1 cellular context compared by ENCODE assay signal in the genomic region with DNA sequence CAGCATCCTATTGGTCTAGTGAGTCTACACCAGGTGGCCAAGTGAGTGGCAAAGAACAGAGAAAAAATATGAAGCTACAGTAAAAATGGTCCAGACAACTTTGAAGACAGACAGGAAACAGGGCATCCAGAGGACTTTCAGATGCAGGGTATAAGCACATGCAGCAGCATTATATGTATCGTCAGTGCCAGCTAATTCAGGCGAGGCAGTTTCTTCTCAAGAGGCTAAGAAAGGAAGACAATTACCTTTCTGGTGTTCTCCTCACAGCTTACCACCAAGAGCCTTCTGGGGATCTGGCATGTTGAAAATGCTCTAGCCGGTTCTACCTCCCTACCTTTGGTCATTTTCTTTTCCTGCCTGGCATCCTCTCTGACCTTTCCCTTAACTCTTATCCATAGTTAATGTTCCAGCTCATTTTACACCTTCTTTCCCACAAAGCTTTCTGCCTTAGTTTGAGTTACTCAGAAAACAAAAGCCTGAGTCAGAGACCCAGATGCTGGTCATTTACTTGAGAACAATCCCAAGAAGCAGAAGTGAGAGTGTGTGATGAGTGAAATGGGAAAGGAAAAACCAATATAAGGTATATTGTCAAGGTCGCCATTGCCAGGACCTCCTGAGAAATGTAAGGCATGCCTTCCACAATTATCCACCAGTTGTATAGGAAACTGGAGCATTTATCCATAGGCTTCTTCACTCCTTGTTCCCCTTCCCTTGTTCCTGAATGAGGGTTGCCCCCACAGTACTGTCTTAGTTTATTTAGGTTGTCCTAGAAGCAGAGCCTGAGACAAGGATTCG.
A peak's percentile ranks its signal among the peaks of the same experiment; 100 is the strongest.
TF ChIP-seq lines count a peak whose summit lies in the region.

No MANE protein-coding gene starts in this region.

TF ChIP-seq in GM12878, 131 proteins besides CTCF, POLR2A, EP300 and RAD21 (continued from another document and continues in another):
- TF ChIP-seq ESRRA (IDR thresholded peaks at IDR 0.05; ENCODE audit: low read length) (no peak; the same call in 1 of the 2 replicates), EGR1 (IDR thresholded peaks at IDR 0.05; ENCODE audit: borderline replicate concordance in 1 of 2, low read depth in 2 of 2, low read length in 2 of 2) (no peak), EED (IDR thresholded peaks at IDR 0.05; ENCODE audit: low read depth) (peak; percentile 94), CBFB (IDR thresholded peaks at IDR 0.05; ENCODE audit: low read depth) (no peak), ZBED1 (IDR thresholded peaks at IDR 0.05; ENCODE audit: borderline replicate concordance) (no peak; the same call in 1 of the 2 replicates), MTA2 (IDR thresholded peaks at IDR 0.05; ENCODE audit: low read depth) (peak; percentile 86), IRF3 (IDR thresholded peaks at IDR 0.05) (no peak), TAF1 (IDR thresholded peaks at IDR 0.05; ENCODE audit: borderline replicate concordance, low read depth, low read length) (no peak), TARDBP (IDR thresholded peaks at IDR 0.05; ENCODE audit: borderline replicate concordance) (no peak), BCL11A (IDR thresholded peaks at IDR 0.05; ENCODE audit: low read depth, low read length) (peak; percentile 84), ATF2 (IDR thresholded peaks at IDR 0.05; ENCODE audit: low read length) (peak; percentile 67), DPF2 (IDR thresholded peaks at IDR 0.05) (peak; percentile 90), SIX5 (IDR thresholded peaks at IDR 0.05; ENCODE audit: low read depth, low read length, severe bottlenecking) (no peak), KLF5 (IDR thresholded peaks at IDR 0.05; ENCODE audit: partially characterized antibody) (no peak), TCF12 (IDR thresholded peaks at IDR 0.05; ENCODE audit: low read depth, low read length) (0 out of 2 replicates have a peak, but pooled peaks have one; percentile 4), ASH2L (IDR thresholded peaks at IDR 0.05; ENCODE audit: borderline replicate concordance, low read depth) (no peak), JUNB (IDR thresholded peaks at IDR 0.05) (peak; percentile 87), FOXM1 (IDR thresholded peaks at IDR 0.05; ENCODE audit: low read depth, low read length) (peak; percentile 55; the same call in 1 of the 2 replicates), CBX3 (IDR thresholded peaks at IDR 0.05; ENCODE audit: borderline replicate concordance, low read depth) (no peak), MLLT1 (IDR thresholded peaks at IDR 0.05) (0 out of 2 replicates have a peak, but pooled peaks have one; percentile 17), SPI1 (IDR thresholded peaks at IDR 0.05; ENCODE audit: borderline replicate concordance, insufficient read depth, low read depth, low read length) (peak; percentile 97), RUNX3 (IDR thresholded peaks at IDR 0.05; ENCODE audit: low read length) (peak; percentile 86), FOXK2 (IDR thresholded peaks at IDR 0.05) (no peak), ATF7 (IDR thresholded peaks at IDR 0.05; ENCODE audit: low read depth) (peak; percentile 32; the same call in 1 of the 2 replicates), SMARCA5 (IDR thresholded peaks at IDR 0.05) (no peak), RBBP5 (conservative IDR thresholded peaks at IDR 0.05) (no peak)
- TF ChIP-seq, protein P1, sequence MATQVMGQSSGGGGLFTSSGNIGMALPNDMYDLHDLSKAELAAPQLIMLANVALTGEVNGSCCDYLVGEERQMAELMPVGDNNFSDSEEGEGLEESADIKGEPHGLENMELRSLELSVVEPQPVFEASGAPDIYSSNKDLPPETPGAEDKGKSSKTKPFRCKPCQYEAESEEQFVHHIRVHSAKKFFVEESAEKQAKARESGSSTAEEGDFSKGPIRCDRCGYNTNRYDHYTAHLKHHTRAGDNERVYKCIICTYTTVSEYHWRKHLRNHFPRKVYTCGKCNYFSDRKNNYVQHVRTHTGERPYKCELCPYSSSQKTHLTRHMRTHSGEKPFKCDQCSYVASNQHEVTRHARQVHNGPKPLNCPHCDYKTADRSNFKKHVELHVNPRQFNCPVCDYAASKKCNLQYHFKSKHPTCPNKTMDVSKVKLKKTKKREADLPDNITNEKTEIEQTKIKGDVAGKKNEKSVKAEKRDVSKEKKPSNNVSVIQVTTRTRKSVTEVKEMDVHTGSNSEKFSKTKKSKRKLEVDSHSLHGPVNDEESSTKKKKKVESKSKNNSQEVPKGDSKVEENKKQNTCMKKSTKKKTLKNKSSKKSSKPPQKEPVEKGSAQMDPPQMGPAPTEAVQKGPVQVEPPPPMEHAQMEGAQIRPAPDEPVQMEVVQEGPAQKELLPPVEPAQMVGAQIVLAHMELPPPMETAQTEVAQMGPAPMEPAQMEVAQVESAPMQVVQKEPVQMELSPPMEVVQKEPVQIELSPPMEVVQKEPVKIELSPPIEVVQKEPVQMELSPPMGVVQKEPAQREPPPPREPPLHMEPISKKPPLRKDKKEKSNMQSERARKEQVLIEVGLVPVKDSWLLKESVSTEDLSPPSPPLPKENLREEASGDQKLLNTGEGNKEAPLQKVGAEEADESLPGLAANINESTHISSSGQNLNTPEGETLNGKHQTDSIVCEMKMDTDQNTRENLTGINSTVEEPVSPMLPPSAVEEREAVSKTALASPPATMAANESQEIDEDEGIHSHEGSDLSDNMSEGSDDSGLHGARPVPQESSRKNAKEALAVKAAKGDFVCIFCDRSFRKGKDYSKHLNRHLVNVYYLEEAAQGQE (IDR thresholded peaks at IDR 0.05; ENCODE audit: low read depth, low read length): no peak
- TF ChIP-seq, protein P2, sequence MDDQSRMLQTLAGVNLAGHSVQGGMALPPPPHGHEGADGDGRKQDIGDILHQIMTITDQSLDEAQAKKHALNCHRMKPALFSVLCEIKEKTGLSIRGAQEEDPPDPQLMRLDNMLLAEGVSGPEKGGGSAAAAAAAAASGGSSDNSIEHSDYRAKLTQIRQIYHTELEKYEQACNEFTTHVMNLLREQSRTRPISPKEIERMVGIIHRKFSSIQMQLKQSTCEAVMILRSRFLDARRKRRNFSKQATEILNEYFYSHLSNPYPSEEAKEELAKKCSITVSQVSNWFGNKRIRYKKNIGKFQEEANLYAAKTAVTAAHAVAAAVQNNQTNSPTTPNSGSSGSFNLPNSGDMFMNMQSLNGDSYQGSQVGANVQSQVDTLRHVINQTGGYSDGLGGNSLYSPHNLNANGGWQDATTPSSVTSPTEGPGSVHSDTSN (IDR thresholded peaks at IDR 0.05; ENCODE audit: insufficient replicate concordance, low read depth, low read length): no peak
- TF ChIP-seq, protein P3, sequence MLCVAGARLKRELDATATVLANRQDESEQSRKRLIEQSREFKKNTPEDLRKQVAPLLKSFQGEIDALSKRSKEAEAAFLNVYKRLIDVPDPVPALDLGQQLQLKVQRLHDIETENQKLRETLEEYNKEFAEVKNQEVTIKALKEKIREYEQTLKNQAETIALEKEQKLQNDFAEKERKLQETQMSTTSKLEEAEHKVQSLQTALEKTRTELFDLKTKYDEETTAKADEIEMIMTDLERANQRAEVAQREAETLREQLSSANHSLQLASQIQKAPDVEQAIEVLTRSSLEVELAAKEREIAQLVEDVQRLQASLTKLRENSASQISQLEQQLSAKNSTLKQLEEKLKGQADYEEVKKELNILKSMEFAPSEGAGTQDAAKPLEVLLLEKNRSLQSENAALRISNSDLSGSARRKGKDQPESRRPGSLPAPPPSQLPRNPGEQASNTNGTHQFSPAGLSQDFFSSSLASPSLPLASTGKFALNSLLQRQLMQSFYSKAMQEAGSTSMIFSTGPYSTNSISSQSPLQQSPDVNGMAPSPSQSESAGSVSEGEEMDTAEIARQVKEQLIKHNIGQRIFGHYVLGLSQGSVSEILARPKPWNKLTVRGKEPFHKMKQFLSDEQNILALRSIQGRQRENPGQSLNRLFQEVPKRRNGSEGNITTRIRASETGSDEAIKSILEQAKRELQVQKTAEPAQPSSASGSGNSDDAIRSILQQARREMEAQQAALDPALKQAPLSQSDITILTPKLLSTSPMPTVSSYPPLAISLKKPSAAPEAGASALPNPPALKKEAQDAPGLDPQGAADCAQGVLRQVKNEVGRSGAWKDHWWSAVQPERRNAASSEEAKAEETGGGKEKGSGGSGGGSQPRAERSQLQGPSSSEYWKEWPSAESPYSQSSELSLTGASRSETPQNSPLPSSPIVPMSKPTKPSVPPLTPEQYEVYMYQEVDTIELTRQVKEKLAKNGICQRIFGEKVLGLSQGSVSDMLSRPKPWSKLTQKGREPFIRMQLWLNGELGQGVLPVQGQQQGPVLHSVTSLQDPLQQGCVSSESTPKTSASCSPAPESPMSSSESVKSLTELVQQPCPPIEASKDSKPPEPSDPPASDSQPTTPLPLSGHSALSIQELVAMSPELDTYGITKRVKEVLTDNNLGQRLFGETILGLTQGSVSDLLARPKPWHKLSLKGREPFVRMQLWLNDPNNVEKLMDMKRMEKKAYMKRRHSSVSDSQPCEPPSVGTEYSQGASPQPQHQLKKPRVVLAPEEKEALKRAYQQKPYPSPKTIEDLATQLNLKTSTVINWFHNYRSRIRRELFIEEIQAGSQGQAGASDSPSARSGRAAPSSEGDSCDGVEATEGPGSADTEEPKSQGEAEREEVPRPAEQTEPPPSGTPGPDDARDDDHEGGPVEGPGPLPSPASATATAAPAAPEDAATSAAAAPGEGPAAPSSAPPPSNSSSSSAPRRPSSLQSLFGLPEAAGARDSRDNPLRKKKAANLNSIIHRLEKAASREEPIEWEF (IDR thresholded peaks at IDR 0.05; ENCODE audit: insufficient replicate concordance, low read depth, low read length): no peak
- TF ChIP-seq, protein P4, sequence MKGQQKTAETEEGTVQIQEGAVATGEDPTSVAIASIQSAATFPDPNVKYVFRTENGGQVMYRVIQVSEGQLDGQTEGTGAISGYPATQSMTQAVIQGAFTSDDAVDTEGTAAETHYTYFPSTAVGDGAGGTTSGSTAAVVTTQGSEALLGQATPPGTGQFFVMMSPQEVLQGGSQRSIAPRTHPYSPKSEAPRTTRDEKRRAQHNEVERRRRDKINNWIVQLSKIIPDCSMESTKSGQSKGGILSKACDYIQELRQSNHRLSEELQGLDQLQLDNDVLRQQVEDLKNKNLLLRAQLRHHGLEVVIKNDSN (IDR thresholded peaks at IDR 0.05; ENCODE audit: borderline replicate concordance, extremely low read length, insufficient read depth, low read depth, low read length): no peak
- TF ChIP-seq, protein P5, sequence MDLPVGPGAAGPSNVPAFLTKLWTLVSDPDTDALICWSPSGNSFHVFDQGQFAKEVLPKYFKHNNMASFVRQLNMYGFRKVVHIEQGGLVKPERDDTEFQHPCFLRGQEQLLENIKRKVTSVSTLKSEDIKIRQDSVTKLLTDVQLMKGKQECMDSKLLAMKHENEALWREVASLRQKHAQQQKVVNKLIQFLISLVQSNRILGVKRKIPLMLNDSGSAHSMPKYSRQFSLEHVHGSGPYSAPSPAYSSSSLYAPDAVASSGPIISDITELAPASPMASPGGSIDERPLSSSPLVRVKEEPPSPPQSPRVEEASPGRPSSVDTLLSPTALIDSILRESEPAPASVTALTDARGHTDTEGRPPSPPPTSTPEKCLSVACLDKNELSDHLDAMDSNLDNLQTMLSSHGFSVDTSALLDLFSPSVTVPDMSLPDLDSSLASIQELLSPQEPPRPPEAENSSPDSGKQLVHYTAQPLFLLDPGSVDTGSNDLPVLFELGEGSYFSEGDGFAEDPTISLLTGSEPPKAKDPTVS (IDR thresholded peaks at IDR 0.05; ENCODE audit: low read depth, low read length): no peak
- TF ChIP-seq, protein P6, sequence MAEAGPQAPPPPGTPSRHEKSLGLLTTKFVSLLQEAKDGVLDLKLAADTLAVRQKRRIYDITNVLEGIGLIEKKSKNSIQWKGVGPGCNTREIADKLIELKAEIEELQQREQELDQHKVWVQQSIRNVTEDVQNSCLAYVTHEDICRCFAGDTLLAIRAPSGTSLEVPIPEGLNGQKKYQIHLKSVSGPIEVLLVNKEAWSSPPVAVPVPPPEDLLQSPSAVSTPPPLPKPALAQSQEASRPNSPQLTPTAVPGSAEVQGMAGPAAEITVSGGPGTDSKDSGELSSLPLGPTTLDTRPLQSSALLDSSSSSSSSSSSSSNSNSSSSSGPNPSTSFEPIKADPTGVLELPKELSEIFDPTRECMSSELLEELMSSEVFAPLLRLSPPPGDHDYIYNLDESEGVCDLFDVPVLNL (IDR thresholded peaks at IDR 0.05; ENCODE audit: low read depth, low read length): no peak
- TF ChIP-seq, protein P7, sequence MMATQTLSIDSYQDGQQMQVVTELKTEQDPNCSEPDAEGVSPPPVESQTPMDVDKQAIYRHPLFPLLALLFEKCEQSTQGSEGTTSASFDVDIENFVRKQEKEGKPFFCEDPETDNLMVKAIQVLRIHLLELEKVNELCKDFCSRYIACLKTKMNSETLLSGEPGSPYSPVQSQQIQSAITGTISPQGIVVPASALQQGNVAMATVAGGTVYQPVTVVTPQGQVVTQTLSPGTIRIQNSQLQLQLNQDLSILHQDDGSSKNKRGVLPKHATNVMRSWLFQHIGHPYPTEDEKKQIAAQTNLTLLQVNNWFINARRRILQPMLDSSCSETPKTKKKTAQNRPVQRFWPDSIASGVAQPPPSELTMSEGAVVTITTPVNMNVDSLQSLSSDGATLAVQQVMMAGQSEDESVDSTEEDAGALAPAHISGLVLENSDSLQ (IDR thresholded peaks at IDR 0.05): no peak
